ENCODE assay signal across 1 cellular context in genomic region chr5:72447751-72448150, GRCh38.
TF ChIP-seq lines count a peak whose summit lies in the region.

No MANE protein-coding gene starts in this region.

TF ChIP-seq in SK-N-SH, 30 proteins besides CTCF, POLR2A, EP300 and RAD21 (continued from another document):
- TF ChIP-seq REST (IDR thresholded peaks at IDR 0.05; ENCODE audit: low read depth, low read length) (no peak), TCF12 (IDR thresholded peaks at IDR 0.05) (no peak), ZBTB33 (IDR thresholded peaks at IDR 0.05; ENCODE audit: borderline replicate concordance, low read depth) (no peak), JUND (IDR thresholded peaks at IDR 0.05) (no peak), NRF1 (IDR thresholded peaks at IDR 0.05; ENCODE audit: low read depth, low read length) (no peak), GATA2 (CRISPR knock-in tag; IDR thresholded peaks at IDR 0.05) (no peak), FOXJ3 (CRISPR knock-in tag; IDR thresholded peaks at IDR 0.05) (no peak), RXRA (IDR thresholded peaks at IDR 0.05; ENCODE audit: borderline replicate concordance, low read depth) (no peak), PBX3 (IDR thresholded peaks at IDR 0.05) (no peak)
